ENCODE assay signal across 8 cellular contexts in genomic region chr4:86593726-86594558, GRCh38.
A peak's percentile ranks its signal among the peaks of the same experiment; 100 is the strongest.
DNase-seq lines count a peak whose midpoint lies in the region; ATAC-seq, FAIRE-seq and TF ChIP-seq lines count a peak whose summit lies in the region.

TSS of gene PTPN13 (plus strand) at chr4:86594315. CDS start at chr4:86635257, 40,942 bp downstream.

- TF ChIP-seq CTCF in coronary artery (IDR thresholded peaks at IDR 0.05), result no peak

- peak; percentile 47 for FAIRE-seq in A204.1 (lab: Jason Lieb, UNC)

- peak; percentile 97 for DNase-seq in NCI-H2227 (lab: John Stamatoyannopoulos, UW; ENCODE audit: unreplicated experiment)
- DNase-seq in activated CD4-positive, alpha-beta T cell treated with anti-CD3 and anti-CD28 coated beads for 24 hours (ENCODE audit: low read depth in 2 of 2), result peak; percentile 36 to 54
- peak; percentile 100 for DNase-seq in coronary artery (ENCODE audit: low spot score)
- DNase-seq in kidney tubule cell (ENCODE audit: low spot score), result peak; percentile 100
- DNase-seq in stimulated activated CD4-positive, alpha-beta T cell treated with anti-CD3 and anti-CD28 coated beads, Interleukin-15, amount 100 ng/mL, for 24 hours, result peak; percentile 83

- H3K4me3 ChIP-seq in coronary artery, result peak within 1 kb of the TSS; percentile 87

- ATAC-seq in GM18861 (IDR thresholded peaks at IDR 0.05; ENCODE audit: unreplicated experiment) (peak; percentile 93), HG03066 (IDR thresholded peaks at IDR 0.05; ENCODE audit: low read depth, unreplicated experiment) (peak; percentile 94)

- peak within 1 kb of the TSS; percentile 61 to 97 for H3K27ac ChIP-seq in coronary artery

Comparison
In these comparisons a context has a peak if more than half of its experiments do, and no peak if none do; other contexts are left out.
1. Peak in every context shown above with its lines: DNase-seq, ATAC-seq, H3K4me3 ChIP-seq and H3K27ac ChIP-seq.
2. DNase-seq: peak in every context shown above with its lines; median percentile 100 in coronary artery; 100 in kidney tubule cell; 97 in NCI-H2227; 83 in stimulated activated CD4-positive, alpha-beta T cell treated with anti-CD3 and anti-CD28 coated beads, Interleukin-15, amount 100 ng/mL, for 24 hours; 45 in activated CD4-positive, alpha-beta T cell treated with anti-CD3 and anti-CD28 coated beads for 24 hours.